In genomic region chr3:106007512-106007911, GRCh38 we compare ENCODE assay signal across 21 cellular contexts.
DNase-seq lines count a peak whose midpoint lies in the region; ATAC-seq and TF ChIP-seq lines count a peak whose summit lies in the region.
"Had no signal": no experiment of that assay in that cellular context is flagged by ENCODE, and none has a peak within 500 bp of the region (broad histone marks: within the 10 kb centered on the region; RNA-seq: fewer than 3 reads in every experiment).

No MANE protein-coding gene starts in this region.

- H3K27me3 Mint-ChIP-seq in stimulated activated naive CD8-positive, alpha-beta T cell treated with anti-CD3 and anti-CD28 coated beads, Interleukin-15, amount 100 ng/mL, for 72 hours = no peaks in the 10 kb centered on the region
- H3K27me3 Mint-ChIP-seq: CD8-positive, alpha-beta memory T cell had no signal

- 94 to 95% methylated on average over 3 of the region's 3 CpGs for WGBS in aorta, 2 donors

- DNase-seq in activated T-cell treated with anti-CD3 and anti-CD28 coated beads for 24 hours (ENCODE audit: low read depth) = peak; percentile 9
- no peak for DNase-seq in activated T-cell treated with anti-CD3 and anti-CD28 coated beads for 4 hours
- DNase-seq in stimulated activated naive CD8-positive, alpha-beta T cell treated with anti-CD3 and anti-CD28 coated beads, Interleukin-15, Interleukin-2, amounts not matched to agents 100 U/mL and 50 U/mL, for 24 hours = no peak
- no peak for DNase-seq in stimulated activated naive CD8-positive, alpha-beta T cell treated with anti-CD3 and anti-CD28 coated beads, Interleukin-15, amount 100 ng/mL, for 72 hours
- no peak for DNase-seq in foreskin keratinocyte
- DNase-seq in aorta = no peak
- no peak for DNase-seq in SHP77 (lab: John Stamatoyannopoulos, UW)
- DNase-seq: ACHN; C1 segment of cervical spinal cord; CD8-positive, alpha-beta memory T cell; DMS53; EL; H7; NCI-H1092 treated with DMSO at 0.1 percent for 48 hours; NCI-H146; NCI-H2029 treated with DMSO at 0.1 percent for 48 hours; NCI-H2171; NCI-H526; PC-3 had no signal

- H3K4me1 Mint-ChIP-seq in stimulated activated naive CD8-positive, alpha-beta T cell treated with anti-CD3 and anti-CD28 coated beads, Interleukin-15, amount 100 ng/mL, for 72 hours = peaks cover 37% of the 10 kb centered on the region

- TF ChIP-seq CTCF in foreskin keratinocyte (conservative IDR thresholded peaks at IDR 0.05) = no peak

- H3K36me3 ChIP-seq in aorta (ENCODE audit: control insufficient read depth in 1 of 2, insufficient read depth in 2 of 2, low read length in 1 of 2) = no peaks in the 10 kb centered on the region

- no peaks in the 10 kb centered on the region for H3K27me3 ChIP-seq in foreskin keratinocyte
- H3K27me3 ChIP-seq in aorta (ENCODE audit: control insufficient read depth in 1 of 2, insufficient read depth in 2 of 2, low read length in 1 of 2) = no peaks in the 10 kb centered on the region

- no peak overlapping the region for H3K4me3 Mint-ChIP-seq in stimulated activated naive CD8-positive, alpha-beta T cell treated with anti-CD3 and anti-CD28 coated beads, Interleukin-15, amount 100 ng/mL, for 72 hours
- H3K4me3 Mint-ChIP-seq: CD8-positive, alpha-beta memory T cell had no signal

- peak; percentile 31 for ATAC-seq in stimulated activated naive CD8-positive, alpha-beta T cell treated with anti-CD3 and anti-CD28 coated beads, Interleukin-15, Interleukin-2, amounts not matched to agents 100 U/mL and 50 U/mL, for 24 hours
- no peak for ATAC-seq in stimulated activated naive CD8-positive, alpha-beta T cell treated with anti-CD3 and anti-CD28 coated beads, Interleukin-15, amount 100 ng/mL, for 72 hours
- ATAC-seq in foreskin keratinocyte = no peak
- no peak for ATAC-seq in aorta (ENCODE audit: low FRiP score)
- ATAC-seq: GM12878, K562 had no signal

- H3K4me1 ChIP-seq in foreskin keratinocyte = peaks cover 10% of the 10 kb centered on the region
- no peaks in the 10 kb centered on the region for H3K4me1 ChIP-seq in aorta (ENCODE audit: control insufficient read depth in 1 of 2, insufficient read depth in 2 of 2, low read length in 2 of 2)

- peaks cover 18 to 28% of the 10 kb centered on the region in 2 donors for H3K9me3 Mint-ChIP-seq in stimulated activated naive CD8-positive, alpha-beta T cell treated with anti-CD3 and anti-CD28 coated beads, Interleukin-15, amount 100 ng/mL, for 72 hours
- H3K9me3 Mint-ChIP-seq: CD8-positive, alpha-beta memory T cell had no signal

- no peak overlapping the region for H3K4me3 ChIP-seq in aorta (ENCODE audit: low read length in 2 of 2)
- H3K4me3 ChIP-seq: GM12878, K562 had no signal

- H3K27ac Mint-ChIP-seq in stimulated activated naive CD8-positive, alpha-beta T cell treated with anti-CD3 and anti-CD28 coated beads, Interleukin-15, amount 100 ng/mL, for 72 hours = no peak overlapping the region
- H3K27ac Mint-ChIP-seq: CD8-positive, alpha-beta memory T cell had no signal

- H3K9me3 ChIP-seq in aorta (ENCODE audit: control insufficient read depth, low read length) = no peaks in the 10 kb centered on the region

- intact Hi-C loops in aorta (cut with DNase I) = no loop called here

- H3K27ac ChIP-seq in foreskin keratinocyte = peak overlapping the region; percentile 78
- H3K27ac ChIP-seq in aorta (ENCODE audit: low read depth in 1 of 2, low read length in 2 of 2) = no peak overlapping the region
